10 cellular contexts compared by ENCODE assay signal in genomic region chr2:237964578-237965404, GRCh38. TPM values are rescaled to one million over a fixed set of nuclear protein-coding genes. Genes with fewer than 3 reads are reported as not detected.
A peak's percentile ranks its signal among the peaks of the same experiment; 100 is the strongest.
DNase-seq lines count a peak whose midpoint lies in the region; ATAC-seq and TF ChIP-seq lines count a peak whose summit lies in the region.
"Had no signal": no experiment of that assay in that cellular context is flagged by ENCODE, and none has a peak within 500 bp of the region (broad histone marks: within the 10 kb centered on the region; RNA-seq: fewer than 3 reads in every experiment).

No MANE protein-coding gene starts in this region.

- WGBS in prostate gland, result 89% methylated on average over 11 of the region's 11 CpGs

- DNase-seq in AG04450 (ENCODE audit: low read depth, low spot score) (no peak), HCEC 1CT (peak; percentile 89), iris pigment epithelial cell (ENCODE audit: low read depth) (peak; percentile 63), prostate gland (ENCODE audit: low spot score) (no peak), SK-N-DZ (ENCODE audit: low spot score) (no peak)
- DNase-seq: NCI-H2029 had no signal

- H3K27ac Mint-ChIP-seq in activated naive CD8-positive, alpha-beta T cell, result no peak overlapping the region
- H3K27ac Mint-ChIP-seq: CD14-positive monocyte had no signal

- POLR2A ChIA-PET in AG04450 (lab: Yijun Ruan, JAX), result no interaction called here

- no peaks in the 10 kb centered on the region for H3K27me3 Mint-ChIP-seq in activated naive CD8-positive, alpha-beta T cell

- CTCF ChIA-PET in AG04450 (lab: Charles Lee), result no interaction called here

- peaks cover 11% of the 10 kb centered on the region for H3K4me1 ChIP-seq in prostate gland (replicated peaks)

- peaks cover 6% of the 10 kb centered on the region for H3K36me3 Mint-ChIP-seq in activated naive CD8-positive, alpha-beta T cell

- TF ChIP-seq CTCF in AG04450 (IDR thresholded peaks at IDR 0.05; ENCODE audit: low read depth, low read length) (no peak), prostate gland (IDR thresholded peaks at IDR 0.05) (no peak)

- peaks cover 20% of the 10 kb centered on the region for H3K9me3 ChIP-seq in AG04450 (ENCODE audit: control insufficient read depth, insufficient read depth, low read length)
- no peaks in the 10 kb centered on the region for H3K9me3 ChIP-seq in prostate gland

- peak overlapping the region; percentile 64 for H3K4me3 Mint-ChIP-seq in activated naive CD8-positive, alpha-beta T cell
- H3K4me3 Mint-ChIP-seq: CD14-positive monocyte had no signal

- intact Hi-C loops in prostate gland (cut with DNase I), result loop anchor here (5.0 kb wide), 2 partner anchors 42 to 107 kb away; partner anchors contain the start of gene RAMP1

- no peak for ATAC-seq in HG03521 (IDR thresholded peaks at IDR 0.05; ENCODE audit: unreplicated experiment)
- no peak for ATAC-seq in HG02884 (IDR thresholded peaks at IDR 0.05; ENCODE audit: unreplicated experiment)

- H3K27ac ChIP-seq in AG04450 (ENCODE audit: low read depth, low read length) (peak overlapping the region; percentile 11), prostate gland (no peak overlapping the region)

- TF ChIP-seq POLR2A in prostate gland (IDR thresholded peaks at IDR 0.05), result no peak

- peaks cover 5% of the 10 kb centered on the region for H3K27me3 ChIP-seq in AG04450 (ENCODE audit: control insufficient read depth, insufficient read depth, low read length)
- no peaks in the 10 kb centered on the region for H3K27me3 ChIP-seq in prostate gland (replicated peaks; ENCODE audit: insufficient read depth)

- peaks cover 25% of the 10 kb centered on the region for H3K4me1 Mint-ChIP-seq in activated naive CD8-positive, alpha-beta T cell (ENCODE audit: low read depth)

- H3K4me3 ChIP-seq in AG04450 (ENCODE audit: low read depth, low read length), result no peak overlapping the region
- no peak overlapping the region for H3K4me3 ChIP-seq in prostate gland

- no peaks in the 10 kb centered on the region for H3K36me3 ChIP-seq in prostate gland

- H3K9me3 Mint-ChIP-seq in activated naive CD8-positive, alpha-beta T cell (ENCODE audit: low read depth), result peaks cover 3% of the 10 kb centered on the region

RNA-seq across cellular contexts. Expression of gene UBE2F, which starts 2.0 kb away (rescaled TPM):
- 91.8 and 119 TPM in 2 replicates for polyA plus RNA-seq in AG04450 (2011; rRNA removed)
- 34.3 and 42.1 TPM in 2 replicates for polyA minus RNA-seq in AG04450 (2011; rRNA and poly(A)+ RNA removed)
- 10 to 100 TPM; 45.2 to 73.2 TPM for total RNA-seq in prostate gland
- 86.8 and 105 TPM in 2 replicates for polyA plus RNA-seq in SK-N-DZ (2014; cell fraction: cytosol; rRNA removed)
- 52.7 and 56.0 TPM in 2 replicates for polyA plus RNA-seq in SK-N-DZ (2014; cell fraction: nucleus; rRNA removed)

Comparison
In these comparisons a context has a peak if more than half of its experiments do, and no peak if none do; other contexts are left out.
1. DNase-seq: peak in HCEC 1CT (single experiment) and iris pigment epithelial cell (single experiment); none in AG04450 (single experiment), prostate gland (single experiment) and SK-N-DZ (single experiment).